In genomic region chr11:120180571-120181445, GRCh38 we compare ENCODE assay signal across 9 cellular contexts. TPM values are rescaled to one million over a fixed set of nuclear protein-coding genes. Genes with fewer than 3 reads are reported as not detected.
DNase-seq lines count a peak whose midpoint lies in the region; ATAC-seq and TF ChIP-seq lines count a peak whose summit lies in the region.
"Had no signal": no experiment of that assay in that cellular context is flagged by ENCODE, and none has a peak within 500 bp of the region (broad histone marks: within the 10 kb centered on the region; RNA-seq: fewer than 3 reads in every experiment).

No MANE protein-coding gene starts in this region.

- 96% methylated on average over 5 of the region's 13 CpGs; no CpG with 5 or more reads in 1 of the 2 donors for WGBS in gastroesophageal sphincter (ENCODE audit: low coverage in 1 of 2), 2 donors

- no peak for TF ChIP-seq POLR2A in gastroesophageal sphincter (IDR thresholded peaks at IDR 0.05)

- POLR2A ChIA-PET in CD4-positive, alpha-beta memory T cell (lab: Charles Lee; ENCODE audit: partially characterized antibody): no interaction called here

- H3K27ac ChIP-seq in gastroesophageal sphincter: peak overlapping the region in 3 of 4 donors; percentile 43 to 76 (median 60)
- H3K27ac ChIP-seq in CD4-positive, alpha-beta memory T cell (ENCODE audit: low read depth, low read length): no peak overlapping the region

- no peak overlapping the region for H3K4me3 ChIP-seq in gastroesophageal sphincter
- no peak overlapping the region for H3K4me3 ChIP-seq in CD4-positive, alpha-beta memory T cell (ENCODE audit: low read length in 2 of 2)

- H3K4me1 Mint-ChIP-seq in CD4-positive, alpha-beta memory T cell: no peaks in the 10 kb centered on the region

- H3K27me3 ChIP-seq in gastroesophageal sphincter: peaks cover 7% of the 10 kb centered on the region
- no peaks in the 10 kb centered on the region for H3K27me3 ChIP-seq in CD4-positive, alpha-beta memory T cell (ENCODE audit: insufficient read depth, low read length)

- no peaks in the 10 kb centered on the region for H3K9me3 Mint-ChIP-seq in CD4-positive, alpha-beta memory T cell
- no peaks in the 10 kb centered on the region for H3K9me3 Mint-ChIP-seq in activated naive CD4-positive, alpha-beta T cell treated with anti-CD3 and anti-CD28 coated beads, Interleukin-2, amount 50 U/mL, for 72 hours

- peak in 1 of 4 experiments; percentile 19 for TF ChIP-seq CTCF in gastroesophageal sphincter (IDR thresholded peaks at IDR 0.05)

- no peaks in the 10 kb centered on the region for H3K36me3 Mint-ChIP-seq in CD4-positive, alpha-beta memory T cell
- no peaks in the 10 kb centered on the region for H3K36me3 Mint-ChIP-seq in activated naive CD4-positive, alpha-beta T cell treated with anti-CD3 and anti-CD28 coated beads, Interleukin-2, amount 50 U/mL, for 72 hours

- peak; percentile 10 for ATAC-seq in gastroesophageal sphincter
- ATAC-seq in HG03520 (IDR thresholded peaks at IDR 0.05; ENCODE audit: unreplicated experiment): no peak
- ATAC-seq in activated naive CD4-positive, alpha-beta T cell treated with anti-CD3 and anti-CD28 coated beads, Interleukin-2, amount 50 U/mL, for 72 hours: no peak

- no peaks in the 10 kb centered on the region for H3K36me3 ChIP-seq in gastroesophageal sphincter
- no peaks in the 10 kb centered on the region for H3K36me3 ChIP-seq in CD4-positive, alpha-beta memory T cell (ENCODE audit: insufficient read depth, low read length)

- peaks cover 0 to 74% (median 33%) of the 10 kb centered on the region in 3 donors for H3K4me1 ChIP-seq in gastroesophageal sphincter
- H3K4me1 ChIP-seq in CD4-positive, alpha-beta memory T cell (ENCODE audit: insufficient read depth, low read length): no peaks in the 10 kb centered on the region

- H3K4me3 Mint-ChIP-seq in CD4-positive, alpha-beta memory T cell: no peak overlapping the region

- no peaks in the 10 kb centered on the region for H3K9me3 ChIP-seq in gastroesophageal sphincter
- no peaks in the 10 kb centered on the region for H3K9me3 ChIP-seq in CD4-positive, alpha-beta memory T cell (ENCODE audit: control insufficient read depth in 1 of 2, low read length in 2 of 2)

- intact Hi-C loops in CD4-positive, alpha-beta memory T cell (cut with micrococcal nuclease): no loop called here

- peaks cover 9 to 13% of the 10 kb centered on the region in 2 donors for H3K27me3 Mint-ChIP-seq in CD4-positive, alpha-beta memory T cell

- no peak overlapping the region for H3K27ac Mint-ChIP-seq in CD4-positive, alpha-beta memory T cell
- H3K27ac Mint-ChIP-seq in activated naive CD4-positive, alpha-beta T cell treated with anti-CD3 and anti-CD28 coated beads, Interleukin-2, amount 50 U/mL, for 72 hours: no peak overlapping the region

- CTCF ChIA-PET in CD4-positive, alpha-beta memory T cell (lab: Charles Lee; ENCODE audit: partially characterized antibody): no interaction called here

- peak; percentile 81 for DNase-seq in GM03348 (ENCODE audit: low spot score)
- peak; percentile 68 for DNase-seq in UCSD-AML1 (lab: John Stamatoyannopoulos, UW; ENCODE audit: unreplicated experiment)
- DNase-seq in renal cortical epithelial cell (ENCODE audit: low read depth): peak; percentile 65
- DNase-seq in CD4-positive, alpha-beta memory T cell: no peak
- DNase-seq in stimulated activated CD4-positive, alpha-beta T cell treated with anti-CD3 and anti-CD28 coated beads, Interleukin-1b, Interleukin-23, amount 100 ng/mL, for 48 hours: no peak
- no peak for DNase-seq in activated naive CD4-positive, alpha-beta T cell treated with anti-CD3 and anti-CD28 coated beads, Interleukin-2, amount 50 U/mL, for 72 hours (ENCODE audit: low spot score in 2 of 2)
- DNase-seq: activated CD4-positive, alpha-beta T cell treated with anti-CD3 and anti-CD28 coated beads, Interleukin-2, amount 50 U/mL, for 48 hours had no signal

- no peak for TF ChIP-seq EP300 in gastroesophageal sphincter (IDR thresholded peaks at IDR 0.05)

RNA-seq across cellular contexts. Expression of gene OAF, which starts 30.0 kb away (rescaled TPM):
- total RNA-seq in gastroesophageal sphincter: 100 to 1,000 TPM in 1 of 4 donors, 10 to 100 TPM in 3; 30.0 to 100 (median 42.4) TPM
- total RNA-seq in renal cortical epithelial cell: 11.1 and 29.1 TPM in 2 replicates
- 1 to 10 TPM; 1.3 to 1.5 TPM for total RNA-seq in CD4-positive, alpha-beta memory T cell
- polyA plus RNA-seq in CD4-positive, alpha-beta memory T cell: 1 to 10 TPM; 1.8 to 2.6 TPM
- 1 to 10 TPM in 1 of 2 donors, under 1 TPM in 1; 0.57 to 2.3 TPM for total RNA-seq in activated naive CD4-positive, alpha-beta T cell treated with anti-CD3 and anti-CD28 coated beads, Interleukin-2, amount 50 U/mL, for 72 hours

RNA-seq across cellular contexts. Expression of gene TRIM29, which starts 42.9 kb away (rescaled TPM):
- total RNA-seq in gastroesophageal sphincter: 10 to 100 TPM in 1 of 4 donors, 1 to 10 TPM in 3; 1.2 to 34.6 (median 3.4) TPM
- 0.69 and 2.4 TPM in 2 replicates for total RNA-seq in renal cortical epithelial cell
- not detected for total RNA-seq in CD4-positive, alpha-beta memory T cell
- polyA plus RNA-seq in CD4-positive, alpha-beta memory T cell: not detected
- total RNA-seq in activated naive CD4-positive, alpha-beta T cell treated with anti-CD3 and anti-CD28 coated beads, Interleukin-2, amount 50 U/mL, for 72 hours: not detected

RNA-seq across cellular contexts. Expression of gene POU2F3, which starts 59.1 kb away (rescaled TPM):
- under 1 TPM in 2 of 4 donors, not detected in 2; 0.27 to 0.46 TPM for total RNA-seq in gastroesophageal sphincter
- total RNA-seq in renal cortical epithelial cell: 0.05 TPM in 1 of 2 replicates, not detected in the other
- total RNA-seq in CD4-positive, alpha-beta memory T cell: not detected
- not detected for polyA plus RNA-seq in CD4-positive, alpha-beta memory T cell
- total RNA-seq in activated naive CD4-positive, alpha-beta T cell treated with anti-CD3 and anti-CD28 coated beads, Interleukin-2, amount 50 U/mL, for 72 hours: not detected

Comparison
In these comparisons a context has a peak if more than half of its experiments do, and no peak if none do; other contexts are left out.
1. DNase-seq: peak in GM03348 (single experiment), UCSD-AML1 (single experiment) and renal cortical epithelial cell (single experiment); none in CD4-positive, alpha-beta memory T cell (0 of 5), stimulated activated CD4-positive, alpha-beta T cell treated with anti-CD3 and anti-CD28 coated beads, Interleukin-1b, Interleukin-23, amount 100 ng/mL, for 48 hours (single experiment) and activated naive CD4-positive, alpha-beta T cell treated with anti-CD3 and anti-CD28 coated beads, Interleukin-2, amount 50 U/mL, for 72 hours (0 of 2).